Comparison of ENCODE assay signal across 10 cellular contexts in the genomic region with DNA sequence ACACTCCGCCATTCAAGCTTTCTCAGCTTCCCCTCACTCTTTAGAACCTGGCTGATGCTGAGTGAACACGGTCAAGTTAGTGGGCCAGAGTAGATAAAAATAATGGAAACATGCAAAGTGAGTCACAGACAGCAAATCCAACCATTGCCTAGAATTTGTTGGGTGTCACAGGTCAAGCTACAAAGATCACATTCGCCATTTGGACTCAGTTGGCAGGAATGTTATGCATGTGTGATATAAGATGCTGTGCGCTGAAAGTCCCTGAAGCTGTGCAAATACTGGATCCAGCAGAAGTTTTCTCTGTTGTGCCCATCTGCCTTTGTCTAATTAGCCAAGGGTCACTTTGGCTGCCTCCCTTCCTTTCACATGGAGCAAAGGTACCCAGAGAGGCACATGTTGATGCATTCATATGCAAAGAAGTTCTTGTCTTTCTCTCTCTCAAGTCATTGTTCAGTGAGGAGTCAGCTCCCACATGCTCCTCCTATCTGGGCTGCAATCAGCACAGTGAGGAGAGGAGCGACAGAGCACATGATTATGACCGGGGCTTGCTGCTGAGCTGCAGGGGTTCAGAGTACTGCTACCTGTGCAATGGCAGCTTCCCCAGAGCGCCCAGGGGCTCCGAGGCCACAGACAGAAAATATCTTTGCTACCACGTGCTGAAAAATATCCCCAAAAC. TPM values are rescaled to one million over a fixed set of nuclear protein-coding genes. Genes with fewer than 3 reads are reported as not detected.
DNase-seq lines count a peak whose midpoint lies in the region; ATAC-seq and TF ChIP-seq lines count a peak whose summit lies in the region.
"Had no signal": no experiment of that assay in that cellular context is flagged by ENCODE, and none has a peak within 500 bp of the region (broad histone marks: within the 10 kb centered on the region; RNA-seq: fewer than 3 reads in every experiment).

No MANE protein-coding gene starts in this region.

- 40% methylated on average over 9 of the region's 9 CpGs for WGBS in smooth muscle cell (ENCODE audit: low lambda C conversion rate)
- 76 to 87% (median 81%) methylated on average over 9 of the region's 9 CpGs for WGBS in heart left ventricle, 4 donors

- H3K36me3 ChIP-seq in HUES6 (ENCODE audit: control insufficient read depth, insufficient read depth, low read length) = no peaks in the 10 kb centered on the region
- H3K36me3 ChIP-seq in smooth muscle cell (ENCODE audit: low read depth) = no peaks in the 10 kb centered on the region
- H3K36me3 ChIP-seq in heart left ventricle = peaks cover 0 to 8% (median 0%) of the 10 kb centered on the region in 9 donors
- H3K36me3 ChIP-seq: pancreas had no signal

- H3F3A ChIP-seq in smooth muscle cell (ENCODE audit: low read depth) = no peaks in the 10 kb centered on the region

- H2AFZ ChIP-seq in smooth muscle cell (ENCODE audit: low read depth) = no peak overlapping the region

- peak overlapping the region; percentile 14 for H3K4me2 ChIP-seq in smooth muscle cell

- H3K27ac ChIP-seq in HUES6 (ENCODE audit: low read depth, low read length) = peak overlapping the region; percentile 62; the same call in 1 of the 2 replicates
- H3K27ac ChIP-seq in smooth muscle cell (ENCODE audit: low read depth) = no peak overlapping the region
- H3K27ac ChIP-seq in dorsolateral prefrontal cortex = peak overlapping the region in 2 of 59 donors; percentile 27 to 46
- H3K27ac ChIP-seq in heart left ventricle = peak overlapping the region in 1 of 12 donors; percentile 80
- H3K27ac ChIP-seq: pancreas had no signal

- TF ChIP-seq CTCF in smooth muscle cell (IDR thresholded peaks at IDR 0.05; ENCODE audit: borderline replicate concordance, insufficient read depth, poor library complexity, severe bottlenecking) (no peak), dorsolateral prefrontal cortex (IDR thresholded peaks at IDR 0.05 in 54 of 56, conservative IDR thresholded peaks at IDR 0.05 in 2 of 56; ENCODE audit: low read depth in 1 of 56, partially characterized antibody in 56 of 56) (no peak), heart left ventricle (IDR thresholded peaks at IDR 0.05) (no peak)

- H3K79me2 ChIP-seq in smooth muscle cell (ENCODE audit: low read depth) = peaks cover 6% of the 10 kb centered on the region

- no peak for TF ChIP-seq POLR2A in heart left ventricle (IDR thresholded peaks at IDR 0.05)

- H3K9ac ChIP-seq in HUES6 (ENCODE audit: low read length) = peak overlapping the region; percentile 56
- H3K9ac ChIP-seq in smooth muscle cell (ENCODE audit: low read depth) = no peak overlapping the region

- DNase-seq in activated T-cell treated with anti-CD3 and anti-CD28 coated beads for 48 hours (ENCODE audit: low read depth) = peak; percentile 41
- DNase-seq in activated T-cell treated with anti-CD3 and anti-CD28 coated beads, Interleukin-2, amount 50 U/mL, for 1 hour = no peak
- DNase-seq in astrocyte of the hippocampus (ENCODE audit: low read depth, low spot score) = peak; percentile 37
- no peak for DNase-seq in smooth muscle cell (lab: John Stamatoyannopoulos, UW; ENCODE audit: unreplicated experiment)
- no peak for DNase-seq in NCI-H2196 treated with DMSO at 0.1 percent for 48 hours (lab: John Stamatoyannopoulos, UW; ENCODE audit: unreplicated experiment)
- DNase-seq in dorsolateral prefrontal cortex = no peak
- no peak for DNase-seq in heart left ventricle

- H3K9me3 ChIP-seq in HUES6 (ENCODE audit: control insufficient read depth, insufficient read depth, low read depth, low read length) = no peaks in the 10 kb centered on the region
- no peaks in the 10 kb centered on the region for H3K9me3 ChIP-seq in smooth muscle cell (replicated peaks; ENCODE audit: low read depth)
- H3K9me3 ChIP-seq in heart left ventricle = no peaks in the 10 kb centered on the region
- H3K9me3 ChIP-seq: pancreas had no signal

- H3K27me3 ChIP-seq in HUES6 (ENCODE audit: control insufficient read depth, insufficient read depth, low read length) (peaks cover 8% of the 10 kb centered on the region; the same call in 1 of the 2 replicates), smooth muscle cell (ENCODE audit: low read depth) (no peaks in the 10 kb centered on the region), dorsolateral prefrontal cortex (peaks cover 0 to 11% (median 0%) of the 10 kb centered on the region in 45 donors), heart left ventricle (no peaks in the 10 kb centered on the region)
- H3K27me3 ChIP-seq: pancreas had no signal

- peaks cover 57% of the 10 kb centered on the region for H3K4me1 ChIP-seq in HUES6 (ENCODE audit: control insufficient read depth, insufficient read depth, low read length)
- peaks cover 19% of the 10 kb centered on the region for H3K4me1 ChIP-seq in smooth muscle cell (ENCODE audit: low read depth)
- H3K4me1 ChIP-seq in heart left ventricle = peaks cover 10 to 100% (median 62%) of the 10 kb centered on the region in 12 donors

- intact Hi-C loops in dorsolateral prefrontal cortex (cut with DNase I) (no loop called here), heart left ventricle (cut with DNase I) (no loop called here)

- H3K4me3 ChIP-seq in HUES6 (ENCODE audit: low read depth, low read length) = peak overlapping the region; percentile 12
- H3K4me3 ChIP-seq in smooth muscle cell = no peak overlapping the region
- no peak overlapping the region for H3K4me3 ChIP-seq in dorsolateral prefrontal cortex
- no peak overlapping the region for H3K4me3 ChIP-seq in heart left ventricle
- H3K4me3 ChIP-seq: pancreas had no signal

- no peak for ATAC-seq in heart left ventricle

- no peaks in the 10 kb centered on the region for H4K20me1 ChIP-seq in smooth muscle cell (ENCODE audit: low read depth)

RNA-seq across cellular contexts. Expression of a gene that starts 39.7 kb away (rescaled TPM):
- total RNA-seq in smooth muscle cell = 2.2 and 4.7 TPM in 2 replicates
- 3.5 and 4.2 TPM in 2 replicates for polyA plus RNA-seq in smooth muscle cell
- 10 to 100 TPM in 47 of 120 experiments, 1 to 10 TPM in 73; 2.8 to 26.0 (median 9.3) TPM for total RNA-seq in dorsolateral prefrontal cortex
- 10 to 100 TPM in 8 of 9 donors, 1 to 10 TPM in 1; 9.7 to 41.4 (median 19.4) TPM for total RNA-seq in heart left ventricle
- 10 to 100 TPM in 1 of 2 donors, 1 to 10 TPM in 1; 6.7 to 12.4 TPM for polyA plus RNA-seq in heart left ventricle
- total RNA-seq: Caco-2 had no signal

Comparison
In these comparisons a context has a peak if more than half of its experiments do, and no peak if none do; other contexts are left out.
1. DNase-seq: peak in activated T-cell treated with anti-CD3 and anti-CD28 coated beads for 48 hours (single experiment) and astrocyte of the hippocampus (single experiment); none in activated T-cell treated with anti-CD3 and anti-CD28 coated beads, Interleukin-2, amount 50 U/mL, for 1 hour (single experiment), smooth muscle cell (single experiment), NCI-H2196 treated with DMSO at 0.1 percent for 48 hours (single experiment), dorsolateral prefrontal cortex (0 of 10) and heart left ventricle (0 of 5).